ENCODE assay signal across 1 cellular context in the genomic region with DNA sequence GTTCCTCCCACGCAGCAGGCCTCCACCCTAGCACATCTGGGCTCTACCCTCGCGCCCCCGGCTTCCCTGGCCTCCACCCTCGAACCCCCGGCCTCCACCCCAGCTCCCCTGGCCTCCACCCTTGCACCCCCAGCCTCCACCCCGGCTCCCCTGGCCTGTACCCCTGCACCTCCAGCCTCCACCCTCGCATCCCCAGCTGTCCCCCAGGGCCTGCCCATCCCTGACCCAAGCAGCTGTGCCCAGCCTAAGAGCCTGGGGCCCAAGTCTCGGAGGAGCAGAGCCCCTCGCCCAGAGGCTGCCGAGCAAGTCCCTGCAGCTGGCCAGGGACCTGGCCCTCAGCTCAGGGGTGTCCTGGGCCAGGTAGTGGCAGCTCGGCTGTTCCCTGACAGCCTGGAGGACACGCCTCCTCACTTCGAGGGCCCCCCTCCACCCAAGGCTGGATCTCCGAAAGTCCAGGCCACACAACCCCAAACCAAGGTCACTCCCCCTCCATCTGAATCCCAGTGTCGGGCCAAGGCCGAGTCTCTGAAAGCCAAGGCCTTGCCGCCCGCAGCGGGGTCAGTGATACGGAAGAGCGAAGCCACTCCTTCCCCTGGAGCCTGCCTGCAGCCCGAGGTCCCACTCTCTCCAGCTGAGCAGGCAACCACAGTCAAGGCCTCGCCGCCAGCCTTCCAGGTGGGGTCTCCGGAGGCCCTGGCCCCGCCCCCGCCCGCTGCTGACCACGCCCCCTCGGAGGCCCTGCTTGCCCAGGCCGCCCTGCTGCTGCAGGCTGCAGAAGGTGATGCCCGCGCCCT.
TF ChIP-seq lines count a peak whose summit lies in the region.

No MANE protein-coding gene starts in this region.

TF ChIP-seq in GM23338, 12 proteins besides CTCF, POLR2A, EP300 and RAD21:
- TF ChIP-seq NANOG (IDR thresholded peaks at IDR 0.05; ENCODE audit: borderline replicate concordance) (no peak), POLR2AphosphoS5 (IDR thresholded peaks at IDR 0.05; ENCODE audit: low read depth) (peak; percentile 40), STAT1 (IDR thresholded peaks at IDR 0.05; ENCODE audit: unreplicated experiment) (no peak), CREB1 (CRISPR knock-in tag; IDR thresholded peaks at IDR 0.05; ENCODE audit: low read depth) (no peak)
